17 cellular contexts compared by ENCODE assay signal in genomic region chr14:71666579-71667145, GRCh38.
"Had no signal": no experiment of that assay in that cellular context is flagged by ENCODE, and none has a peak within 500 bp of the region (broad histone marks: within the 10 kb centered on the region; RNA-seq: fewer than 3 reads in every experiment).

No MANE protein-coding gene starts in this region.

- H3K27me3 ChIP-seq: colonic mucosa, esophagus muscularis mucosa, right lobe of liver, spleen had no signal

- H3K36me3 ChIP-seq: colonic mucosa had no signal

- H3K4me1 ChIP-seq: colonic mucosa, psoas muscle, right lobe of liver had no signal

- H3K4me3 ChIP-seq: colonic mucosa, esophagus muscularis mucosa, psoas muscle, right lobe of liver, spleen had no signal

- H3K27ac ChIP-seq: colonic mucosa, esophagus muscularis mucosa, psoas muscle, right lobe of liver, spleen had no signal

- H3K9me3 ChIP-seq: colonic mucosa, esophagus muscularis mucosa, psoas muscle, right lobe of liver, spleen had no signal

- DNase-seq: activated CD4-positive, alpha-beta T cell treated with anti-CD3 and anti-CD28 coated beads, Interleukin-2, amount 50 U/mL, for 4 hours; activated CD4-positive, CD25-positive, alpha-beta regulatory T cell treated with anti-CD3 and anti-CD28 coated beads, Interleukin-2, amount 50 U/mL, for 72 hours; activated naive CD4-positive, alpha-beta T cell treated with anti-CD3 and anti-CD28 coated beads for 36 hours; activated naive CD8-positive, alpha-beta T cell treated with anti-CD3 and anti-CD28 coated beads, Interleukin-2, amount 50 U/mL, for 24 hours; colonic mucosa; glutamatergic neuron; hypothalamus; kidney glomerular epithelial cell; left ventricle myocardium superior; nephron progenitor cell; occipital lobe; psoas muscle; right lobe of liver; spleen; T-cell; T-helper 9 cell had no signal
